8 cellular contexts compared by ENCODE assay signal in the genomic region with DNA sequence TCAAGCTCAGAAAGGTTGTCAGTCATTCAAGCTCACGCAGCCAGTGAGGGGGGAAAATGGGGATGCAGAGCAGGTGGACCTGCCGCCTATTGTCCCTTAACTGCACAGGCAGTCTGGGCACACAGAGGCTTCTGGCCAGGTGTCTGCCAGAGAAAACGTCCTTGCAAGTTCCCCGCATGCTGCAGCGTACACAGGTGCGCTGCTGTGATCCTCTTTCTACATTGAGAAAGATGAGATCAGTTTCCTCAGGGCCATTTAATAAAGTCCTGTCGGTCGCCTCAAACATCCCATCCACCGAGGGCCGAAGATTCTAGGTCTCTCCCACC. TPM values are rescaled to one million over a fixed set of nuclear protein-coding genes. Genes with fewer than 3 reads are reported as not detected.
DNase-seq lines count a peak whose midpoint lies in the region; ATAC-seq, FAIRE-seq and TF ChIP-seq lines count a peak whose summit lies in the region.

No MANE protein-coding gene starts in this region.

- TF ChIP-seq POLR2A in K562 (conservative IDR thresholded peaks at IDR 0.05), result no peak

- in situ Hi-C loops in K562 (cut with MboI), result loop anchor here (5.0 kb wide), 1 partner anchor 347 kb away; no protein-coding TSS in a partner anchor

- no peak for TF ChIP-seq CTCF in K562 (IDR thresholded peaks at IDR 0.05 in 2 of 3, conservative IDR thresholded peaks at IDR 0.05 in 1 of 3; ENCODE audit: insufficient read depth in 2 of 3, low read depth in 1 of 3, low read length in 3 of 3)

- no peaks in the 10 kb centered on the region for H3K9me3 ChIP-seq in K562 (replicated peaks; ENCODE audit: control insufficient read depth, insufficient read depth, low read depth, low read length)

- H3K79me2 ChIP-seq in K562 (ENCODE audit: control insufficient read depth, insufficient read depth, low read length) (peaks cover 44% of the 10 kb centered on the region), mesendoderm (ENCODE audit: control insufficient read depth, insufficient read depth, low read length) (peaks cover 12% of the 10 kb centered on the region)

- H3K23ac ChIP-seq in mesendoderm (ENCODE audit: low read length), result no peak overlapping the region

- H3K36me3 ChIP-seq in K562 (ENCODE audit: control insufficient read depth, insufficient read depth, low read length) (peaks cover 28% of the 10 kb centered on the region), mesendoderm (ENCODE audit: control insufficient read depth, insufficient read depth, low read length) (no peaks in the 10 kb centered on the region)

- H3K4me3 ChIP-seq in K562 (peak overlapping the region; percentile 82), mesendoderm (ENCODE audit: low read length) (peak overlapping the region; percentile 78)

- H3K9ac ChIP-seq in K562 (ENCODE audit: insufficient read depth in 1 of 2, low read depth in 2 of 2, low read length in 2 of 2) (peak overlapping the region; percentile 87 to 98), mesendoderm (ENCODE audit: low read length) (peak overlapping the region; percentile 90)

- H3K4me2 ChIP-seq in K562 (ENCODE audit: insufficient read depth, low read length), result peak overlapping the region; percentile 94
- H3K4me2 ChIP-seq in mesendoderm (ENCODE audit: low read length), result peak overlapping the region; percentile 96

- H3K9me1 ChIP-seq in K562 (ENCODE audit: control insufficient read depth, insufficient read depth, low read length), result no peaks in the 10 kb centered on the region

- POLR2A ChIA-PET in K562 (lab: Yijun Ruan, JAX), result interaction anchor here (0.8 to 2.6 kb wide), 8 partner anchors 10 to 316 kb away, joined by 3 to 8 read pairs (median 3); no protein-coding TSS in a partner anchor

- H2AK5ac ChIP-seq in mesendoderm (ENCODE audit: low read length), result no peak overlapping the region

- H3K18ac ChIP-seq in mesendoderm (ENCODE audit: low read length), result no peak overlapping the region

- no peak overlapping the region for H2BK5ac ChIP-seq in mesendoderm (ENCODE audit: low read length)

- peaks cover 8% of the 10 kb centered on the region for H3K79me1 ChIP-seq in mesendoderm (ENCODE audit: low read length)

- H2BK120ac ChIP-seq in mesendoderm (ENCODE audit: low read depth, low read length), result no peak overlapping the region

- intact Hi-C loops in K562 (cut with micrococcal nuclease), result loop anchor here (2.0 to 10.0 kb wide), 4 partner anchors 238 to 511 kb away; no protein-coding TSS in a partner anchor

- no peak overlapping the region for H3K4ac ChIP-seq in mesendoderm (ENCODE audit: low read depth, low read length)

- TF ChIP-seq RAD21 in K562 (CRISPR knock-in tag; conservative IDR thresholded peaks at IDR 0.05 in 1 of 2, IDR thresholded peaks at IDR 0.05 in 1 of 2), result no peak

- 7% methylated on average over 8 of the region's 10 CpGs for WGBS in K562 (ENCODE audit: insufficient coverage, low coverage, missing lambda C conversion rate)
- WGBS in mesendoderm (ENCODE audit: extremely low coverage, insufficient coverage, low lambda C conversion rate), result no CpG with 5 or more reads among the region's 10 CpGs

- no peaks in the 10 kb centered on the region for H4K20me1 ChIP-seq in K562 (replicated peaks; ENCODE audit: control insufficient read depth, insufficient read depth, low read length)

- H3K4me1 ChIP-seq in K562 (replicated peaks in 1 of 2; ENCODE audit: control insufficient read depth in 2 of 2, insufficient read depth in 2 of 2, low read length in 2 of 2) (peaks cover 19 to 22% of the 10 kb centered on the region in 2 experiments), mesendoderm (ENCODE audit: control insufficient read depth, low read depth, low read length) (no peaks in the 10 kb centered on the region)

- H3K27ac ChIP-seq in K562 (ENCODE audit: extremely low read depth, low read depth, low read length), result no peak overlapping the region; the same call in 2 of the 3 replicates
- H3K27ac ChIP-seq in mesendoderm (ENCODE audit: low read depth, low read length), result no peak overlapping the region

- CTCF ChIA-PET in K562 (lab: Yijun Ruan, JAX; ENCODE audit: low intra/inter-chr PET ratio), result no interaction called here

- peak overlapping the region; percentile 97 for H3K56ac ChIP-seq in mesendoderm (ENCODE audit: low read length)

- no peak for ATAC-seq in K562
- ATAC-seq in HG02973 (IDR thresholded peaks at IDR 0.05; ENCODE audit: unreplicated experiment), result no peak
- ATAC-seq in GM19324 (IDR thresholded peaks at IDR 0.05; ENCODE audit: low FRiP score, unreplicated experiment), result no peak

- no TSS peak for BruUV-seq in K562 (replicated peaks; lab: Mats Ljungman, UMichigan)

- no peak overlapping the region for H2BK15ac ChIP-seq in mesendoderm (replicated peaks; ENCODE audit: low read depth)

- H2AFZ ChIP-seq in K562 (ENCODE audit: low read depth, low read length), result peak overlapping the region; percentile 99

- H4K5ac ChIP-seq in mesendoderm (ENCODE audit: low read length), result peak overlapping the region; percentile 62

- TF ChIP-seq EP300 in K562 (IDR thresholded peaks at IDR 0.05; ENCODE audit: low read length), result no peak

- H4K8ac ChIP-seq in mesendoderm (ENCODE audit: low read depth, low read length), result no peak overlapping the region

- peak; percentile 5 for DNase-seq in stimulated activated CD8-positive, alpha-beta memory T cell treated with anti-CD3 and anti-CD28 coated beads, Interleukin-15, amount 100 ng/mL, for 24 hours (ENCODE audit: low read depth)
- DNase-seq in stimulated activated CD8-positive, alpha-beta memory T cell treated with anti-CD3 and anti-CD28 coated beads, Interleukin-4, amount 100 ng/mL, for 48 hours, result no peak
- DNase-seq in K562 (ENCODE audit: extremely low read depth in 1 of 4, low spot score in 3 of 4) (no peak), mesendoderm (no peak), NCI-H1048 (lab: John Stamatoyannopoulos, UW) (no peak), HK-2 (ENCODE audit: unreplicated experiment) (no peak)

- H3K27me3 ChIP-seq in K562 (ENCODE audit: control insufficient read depth in 2 of 2, insufficient read depth in 2 of 2, low read length in 2 of 2) (peaks cover 0 to 5% of the 10 kb centered on the region in 2 experiments; a peak in 2 of 5 replicates), mesendoderm (ENCODE audit: insufficient read depth, low read length, poor library complexity) (no peaks in the 10 kb centered on the region)

- FAIRE-seq in K562 (lab: Jason Lieb, UNC), result no peak

TF ChIP-seq in K562, 482 proteins besides CTCF, POLR2A, EP300 and RAD21 (continues in another document):
- 0 out of 2 replicates have a peak, but pooled peaks have one; percentile 47 for TF ChIP-seq RUNX1 (IDR thresholded peaks at IDR 0.05; ENCODE audit: low read depth)
- TF ChIP-seq HMGN3 (IDR thresholded peaks at IDR 0.05; ENCODE audit: borderline replicate concordance, extremely low read depth, insufficient read length, low read depth, low read length), result no peak
- TF ChIP-seq CBX5 (IDR thresholded peaks at IDR 0.05; ENCODE audit: borderline replicate concordance, low read depth), result 0 out of 2 replicates have a peak, but pooled peaks have one; percentile 23
- TF ChIP-seq HDAC8 (tag; IDR thresholded peaks at IDR 0.05), result peak; percentile 51; the same call in 1 of the 2 replicates
- peak; percentile 54; the same call in 1 of the 2 replicates for TF ChIP-seq MTA1 (IDR thresholded peaks at IDR 0.05; ENCODE audit: borderline replicate concordance)
- 0 out of 2 replicates have a peak, but pooled peaks have one; percentile 3 for TF ChIP-seq SIN3B (IDR thresholded peaks at IDR 0.05; ENCODE audit: low read depth)
- TF ChIP-seq NONO (IDR thresholded peaks at IDR 0.05; ENCODE audit: low read depth in 2 of 2, low read length in 1 of 2), result 0 out of 4 replicates have a peak, but pooled peaks of 1 of the 2 experiments have one; percentile 51
- TF ChIP-seq DPF2 (IDR thresholded peaks at IDR 0.05), result 0 out of 2 replicates have a peak, but pooled peaks have one; percentile 14
- TF ChIP-seq, protein P1, sequence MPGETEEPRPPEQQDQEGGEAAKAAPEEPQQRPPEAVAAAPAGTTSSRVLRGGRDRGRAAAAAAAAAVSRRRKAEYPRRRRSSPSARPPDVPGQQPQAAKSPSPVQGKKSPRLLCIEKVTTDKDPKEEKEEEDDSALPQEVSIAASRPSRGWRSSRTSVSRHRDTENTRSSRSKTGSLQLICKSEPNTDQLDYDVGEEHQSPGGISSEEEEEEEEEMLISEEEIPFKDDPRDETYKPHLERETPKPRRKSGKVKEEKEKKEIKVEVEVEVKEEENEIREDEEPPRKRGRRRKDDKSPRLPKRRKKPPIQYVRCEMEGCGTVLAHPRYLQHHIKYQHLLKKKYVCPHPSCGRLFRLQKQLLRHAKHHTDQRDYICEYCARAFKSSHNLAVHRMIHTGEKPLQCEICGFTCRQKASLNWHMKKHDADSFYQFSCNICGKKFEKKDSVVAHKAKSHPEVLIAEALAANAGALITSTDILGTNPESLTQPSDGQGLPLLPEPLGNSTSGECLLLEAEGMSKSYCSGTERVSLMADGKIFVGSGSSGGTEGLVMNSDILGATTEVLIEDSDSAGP (CRISPR knock-in tag; IDR thresholded peaks at IDR 0.05), result 0 out of 2 replicates have a peak, but pooled peaks have one; percentile 23
- no peak for TF ChIP-seq PML (IDR thresholded peaks at IDR 0.05; ENCODE audit: low read length)

RNA-seq across cellular contexts. Expression of gene TSEN2, which starts 0.4 kb away (rescaled TPM):
- total RNA-seq in K562 (2011; cell fraction: chromatin; rRNA removed; ENCODE audit: low replicate concordance), result 122 and 144 TPM in 2 replicates
- total RNA-seq in K562 (2011; cell fraction: nucleolus; rRNA removed), result 63.7 and 68.7 TPM in 2 replicates
- total RNA-seq in K562 (2011; cell fraction: nucleoplasm; rRNA removed), result 97.8 and 189 TPM in 2 replicates
- total RNA-seq in K562 (2014; rRNA removed) (38.5 and 40.4 TPM in 2 replicates), K562 (2014; rRNA removed; fragmentation: Illumina TruSeq; extraction: Trizol) (52.8 and 55.9 TPM in 2 replicates), K562 (2015; rRNA removed; fragmentation: Illumina TruSeq; extraction: Trizol) (53.0 and 55.2 TPM in 2 replicates), K562 (2021) (39.9 TPM in 2 replicates)
- polyA plus RNA-seq in K562 (2011; rRNA removed) (39.4 and 43.7 TPM in 2 replicates), K562 (2014; fragmentation: Illumina TruSeq; extraction: Trizol) (48.2 and 55.6 TPM in 2 replicates), K562 (2014; fragmentation: Nextera tagmentation; extraction: Ambion mirVana) (10 to 100 TPM; 39.3 to 76.3 TPM), K562 (2014; rRNA removed) (46.6 and 50.8 TPM in 2 replicates)
- 15.6 and 18.3 TPM in 2 replicates for polyA plus RNA-seq in K562 (2011; cell fraction: cytosol; rRNA removed)
- 53.0 and 76.1 TPM in 2 replicates for polyA plus RNA-seq in K562 (2011; cell fraction: nucleus; rRNA removed)
- polyA plus RNA-seq in K562 (2012), result 29.0 and 36.0 TPM in 2 replicates
- polyA minus RNA-seq in K562 (2011; rRNA and poly(A)+ RNA removed), result 63.4 and 74.4 TPM in 2 replicates
- 14.2 and 22.0 TPM in 2 replicates for polyA minus RNA-seq in K562 (2011; cell fraction: cytosol; rRNA and poly(A)+ RNA removed)
- polyA minus RNA-seq in K562 (2011; cell fraction: nucleus; rRNA and poly(A)+ RNA removed), result 40.0 and 47.9 TPM in 2 replicates
- 15.6 TPM for polyA plus RNA-seq in mesendoderm (2013, experiment 1 of 2)
- 15.5 TPM for polyA plus RNA-seq in mesendoderm (2013, experiment 2 of 2)
